Comparison of ENCODE assay signal across 1 cellular context in the genomic region with DNA sequence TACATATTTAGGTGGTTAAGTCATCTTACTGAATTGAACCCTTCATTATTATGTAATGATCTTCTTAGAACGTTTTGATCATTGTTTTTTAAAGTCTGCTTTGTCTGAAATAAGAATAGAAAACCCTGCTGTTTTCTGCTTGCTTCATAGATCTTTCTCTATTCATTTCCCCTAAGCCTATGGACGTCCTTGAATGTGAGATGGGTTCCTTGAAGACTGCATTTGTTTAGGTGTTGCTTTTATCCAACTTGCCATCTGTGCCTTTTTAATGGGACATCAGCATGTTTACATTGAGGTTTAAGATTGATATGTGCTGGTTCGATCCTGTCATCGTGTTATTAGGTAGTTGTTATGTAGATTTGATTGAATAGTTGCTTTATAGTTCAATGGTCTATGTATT.
TF ChIP-seq lines count a peak whose summit lies in the region.

No MANE protein-coding gene starts in this region.

TF ChIP-seq in GM23338, 12 proteins besides CTCF, POLR2A, EP300 and RAD21 (continued from another document):
- TF ChIP-seq, protein P1, sequence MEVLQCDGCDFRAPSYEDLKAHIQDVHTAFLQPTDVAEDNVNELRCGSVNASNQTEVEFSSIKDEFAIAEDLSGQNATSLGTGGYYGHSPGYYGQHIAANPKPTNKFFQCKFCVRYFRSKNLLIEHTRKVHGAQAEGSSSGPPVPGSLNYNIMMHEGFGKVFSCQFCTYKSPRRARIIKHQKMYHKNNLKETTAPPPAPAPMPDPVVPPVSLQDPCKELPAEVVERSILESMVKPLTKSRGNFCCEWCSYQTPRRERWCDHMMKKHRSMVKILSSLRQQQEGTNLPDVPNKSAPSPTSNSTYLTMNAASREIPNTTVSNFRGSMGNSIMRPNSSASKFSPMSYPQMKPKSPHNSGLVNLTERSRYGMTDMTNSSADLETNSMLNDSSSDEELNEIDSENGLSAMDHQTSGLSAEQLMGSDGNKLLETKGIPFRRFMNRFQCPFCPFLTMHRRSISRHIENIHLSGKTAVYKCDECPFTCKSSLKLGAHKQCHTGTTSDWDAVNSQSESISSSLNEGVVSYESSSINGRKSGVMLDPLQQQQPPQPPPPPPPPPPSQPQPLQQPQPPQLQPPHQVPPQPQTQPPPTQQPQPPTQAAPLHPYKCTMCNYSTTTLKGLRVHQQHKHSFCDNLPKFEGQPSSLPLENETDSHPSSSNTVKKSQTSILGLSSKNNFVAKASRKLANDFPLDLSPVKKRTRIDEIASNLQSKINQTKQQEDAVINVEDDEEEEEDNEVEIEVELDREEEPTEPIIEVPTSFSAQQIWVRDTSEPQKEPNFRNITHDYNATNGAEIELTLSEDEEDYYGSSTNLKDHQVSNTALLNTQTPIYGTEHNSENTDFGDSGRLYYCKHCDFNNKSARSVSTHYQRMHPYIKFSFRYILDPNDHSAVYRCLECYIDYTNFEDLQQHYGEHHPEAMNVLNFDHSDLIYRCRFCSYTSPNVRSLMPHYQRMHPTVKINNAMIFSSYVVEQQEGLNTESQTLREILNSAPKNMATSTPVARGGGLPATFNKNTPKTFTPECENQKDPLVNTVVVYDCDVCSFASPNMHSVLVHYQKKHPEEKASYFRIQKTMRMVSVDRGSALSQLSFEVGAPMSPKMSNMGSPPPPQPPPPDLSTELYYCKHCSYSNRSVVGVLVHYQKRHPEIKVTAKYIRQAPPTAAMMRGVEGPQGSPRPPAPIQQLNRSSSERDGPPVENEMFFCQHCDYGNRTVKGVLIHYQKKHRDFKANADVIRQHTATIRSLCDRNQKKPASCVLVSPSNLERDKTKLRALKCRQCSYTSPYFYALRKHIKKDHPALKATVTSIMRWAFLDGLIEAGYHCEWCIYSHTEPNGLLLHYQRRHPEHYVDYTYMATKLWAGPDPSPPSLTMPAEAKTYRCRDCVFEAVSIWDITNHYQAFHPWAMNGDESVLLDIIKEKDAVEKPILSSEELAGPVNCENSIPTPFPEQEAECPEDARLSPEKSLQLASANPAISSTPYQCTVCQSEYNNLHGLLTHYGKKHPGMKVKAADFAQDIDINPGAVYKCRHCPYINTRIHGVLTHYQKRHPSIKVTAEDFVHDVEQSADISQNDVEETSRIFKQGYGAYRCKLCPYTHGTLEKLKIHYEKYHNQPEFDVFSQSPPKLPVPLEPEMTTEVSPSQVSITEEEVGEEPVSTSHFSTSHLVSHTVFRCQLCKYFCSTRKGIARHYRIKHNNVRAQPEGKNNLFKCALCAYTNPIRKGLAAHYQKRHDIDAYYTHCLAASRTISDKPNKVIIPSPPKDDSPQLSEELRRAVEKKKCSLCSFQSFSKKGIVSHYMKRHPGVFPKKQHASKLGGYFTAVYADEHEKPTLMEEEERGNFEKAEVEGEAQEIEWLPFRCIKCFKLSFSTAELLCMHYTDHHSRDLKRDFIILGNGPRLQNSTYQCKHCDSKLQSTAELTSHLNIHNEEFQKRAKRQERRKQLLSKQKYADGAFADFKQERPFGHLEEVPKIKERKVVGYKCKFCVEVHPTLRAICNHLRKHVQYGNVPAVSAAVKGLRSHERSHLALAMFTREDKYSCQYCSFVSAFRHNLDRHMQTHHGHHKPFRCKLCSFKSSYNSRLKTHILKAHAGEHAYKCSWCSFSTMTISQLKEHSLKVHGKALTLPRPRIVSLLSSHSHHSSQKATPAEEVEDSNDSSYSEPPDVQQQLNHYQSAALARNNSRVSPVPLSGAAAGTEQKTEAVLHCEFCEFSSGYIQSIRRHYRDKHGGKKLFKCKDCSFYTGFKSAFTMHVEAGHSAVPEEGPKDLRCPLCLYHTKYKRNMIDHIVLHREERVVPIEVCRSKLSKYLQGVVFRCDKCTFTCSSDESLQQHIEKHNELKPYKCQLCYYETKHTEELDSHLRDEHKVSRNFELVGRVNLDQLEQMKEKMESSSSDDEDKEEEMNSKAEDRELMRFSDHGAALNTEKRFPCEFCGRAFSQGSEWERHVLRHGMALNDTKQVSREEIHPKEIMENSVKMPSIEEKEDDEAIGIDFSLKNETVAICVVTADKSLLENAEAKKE (CRISPR knock-in tag; IDR thresholded peaks at IDR 0.05) = no peak
- no peak for TF ChIP-seq EZH2phosphoT487 (IDR thresholded peaks at IDR 0.05; ENCODE audit: unreplicated experiment)
- TF ChIP-seq, protein P2, sequence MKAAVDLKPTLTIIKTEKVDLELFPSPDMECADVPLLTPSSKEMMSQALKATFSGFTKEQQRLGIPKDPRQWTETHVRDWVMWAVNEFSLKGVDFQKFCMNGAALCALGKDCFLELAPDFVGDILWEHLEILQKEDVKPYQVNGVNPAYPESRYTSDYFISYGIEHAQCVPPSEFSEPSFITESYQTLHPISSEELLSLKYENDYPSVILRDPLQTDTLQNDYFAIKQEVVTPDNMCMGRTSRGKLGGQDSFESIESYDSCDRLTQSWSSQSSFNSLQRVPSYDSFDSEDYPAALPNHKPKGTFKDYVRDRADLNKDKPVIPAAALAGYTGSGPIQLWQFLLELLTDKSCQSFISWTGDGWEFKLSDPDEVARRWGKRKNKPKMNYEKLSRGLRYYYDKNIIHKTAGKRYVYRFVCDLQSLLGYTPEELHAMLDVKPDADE (IDR thresholded peaks at IDR 0.05) = no peak
- TF ChIP-seq, protein P3, sequence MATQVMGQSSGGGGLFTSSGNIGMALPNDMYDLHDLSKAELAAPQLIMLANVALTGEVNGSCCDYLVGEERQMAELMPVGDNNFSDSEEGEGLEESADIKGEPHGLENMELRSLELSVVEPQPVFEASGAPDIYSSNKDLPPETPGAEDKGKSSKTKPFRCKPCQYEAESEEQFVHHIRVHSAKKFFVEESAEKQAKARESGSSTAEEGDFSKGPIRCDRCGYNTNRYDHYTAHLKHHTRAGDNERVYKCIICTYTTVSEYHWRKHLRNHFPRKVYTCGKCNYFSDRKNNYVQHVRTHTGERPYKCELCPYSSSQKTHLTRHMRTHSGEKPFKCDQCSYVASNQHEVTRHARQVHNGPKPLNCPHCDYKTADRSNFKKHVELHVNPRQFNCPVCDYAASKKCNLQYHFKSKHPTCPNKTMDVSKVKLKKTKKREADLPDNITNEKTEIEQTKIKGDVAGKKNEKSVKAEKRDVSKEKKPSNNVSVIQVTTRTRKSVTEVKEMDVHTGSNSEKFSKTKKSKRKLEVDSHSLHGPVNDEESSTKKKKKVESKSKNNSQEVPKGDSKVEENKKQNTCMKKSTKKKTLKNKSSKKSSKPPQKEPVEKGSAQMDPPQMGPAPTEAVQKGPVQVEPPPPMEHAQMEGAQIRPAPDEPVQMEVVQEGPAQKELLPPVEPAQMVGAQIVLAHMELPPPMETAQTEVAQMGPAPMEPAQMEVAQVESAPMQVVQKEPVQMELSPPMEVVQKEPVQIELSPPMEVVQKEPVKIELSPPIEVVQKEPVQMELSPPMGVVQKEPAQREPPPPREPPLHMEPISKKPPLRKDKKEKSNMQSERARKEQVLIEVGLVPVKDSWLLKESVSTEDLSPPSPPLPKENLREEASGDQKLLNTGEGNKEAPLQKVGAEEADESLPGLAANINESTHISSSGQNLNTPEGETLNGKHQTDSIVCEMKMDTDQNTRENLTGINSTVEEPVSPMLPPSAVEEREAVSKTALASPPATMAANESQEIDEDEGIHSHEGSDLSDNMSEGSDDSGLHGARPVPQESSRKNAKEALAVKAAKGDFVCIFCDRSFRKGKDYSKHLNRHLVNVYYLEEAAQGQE (IDR thresholded peaks at IDR 0.05; ENCODE audit: unreplicated experiment) = no peak
